8 cellular contexts compared by ENCODE assay signal in the genomic region with DNA sequence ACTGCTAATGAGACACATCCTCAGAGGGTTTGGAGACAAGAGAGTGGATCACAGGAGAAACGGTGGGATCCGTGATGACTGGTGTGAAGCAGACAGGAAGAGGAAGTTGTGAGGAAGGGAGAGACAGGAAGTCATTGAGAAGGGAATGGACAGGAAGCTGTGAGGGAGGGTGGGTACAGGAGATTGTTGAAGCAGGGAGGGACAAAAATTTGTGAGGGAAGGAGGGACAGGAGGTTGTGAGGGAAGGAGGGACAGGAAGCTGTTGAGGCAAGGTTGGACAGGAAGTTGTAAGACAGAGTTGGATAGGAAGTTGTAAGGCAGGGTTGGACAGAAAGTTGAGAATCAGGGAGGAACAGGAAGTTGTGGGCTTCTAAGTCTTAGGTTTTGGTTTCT.
A peak's percentile ranks its signal among the peaks of the same experiment; 100 is the strongest.
DNase-seq lines count a peak whose midpoint lies in the region; ATAC-seq lines count a peak whose summit lies in the region.

No MANE protein-coding gene starts in this region.

- H3K27ac ChIP-seq in mucosa of rectum (ENCODE audit: low read depth in 2 of 2, low read length in 2 of 2): peak overlapping the region; percentile 17 to 21

- H3K27me3 ChIP-seq in mucosa of rectum (ENCODE audit: control insufficient read depth in 2 of 2, insufficient read depth in 2 of 2, low read length in 2 of 2): no peaks in the 10 kb centered on the region

- DNase-seq in EL (peak; percentile 8), iPS-NIHi11 (ENCODE audit: low spot score) (no peak)
- DNase-seq in activated CD8-positive, alpha-beta T cell treated with anti-CD3 and anti-CD28 coated beads, Interleukin-2, amount 10 ng/mL, durations not matched to agents 7 days and 5 days: peak; percentile 53

- H3K36me3 ChIP-seq in mucosa of rectum (ENCODE audit: control insufficient read depth in 2 of 2, insufficient read depth in 2 of 2, low read length in 2 of 2): no peaks in the 10 kb centered on the region

- H3K9ac ChIP-seq in mucosa of rectum (ENCODE audit: low read depth in 1 of 2, low read length in 2 of 2): no peak overlapping the region

- peaks cover 4 to 6% of the 10 kb centered on the region in 2 donors for H3K4me1 ChIP-seq in mucosa of rectum (ENCODE audit: control insufficient read depth in 2 of 2, insufficient read depth in 2 of 2, low read length in 2 of 2)

- CTCF ChIA-PET in activated CD8-positive, alpha-beta T cell treated with anti-CD3 and anti-CD28 coated beads, Interleukin-2, amount 10 ng/mL, durations not matched to agents 7 days and 5 days (lab: Charles Lee): no interaction called here

- ATAC-seq in HG03432 (IDR thresholded peaks at IDR 0.05; ENCODE audit: unreplicated experiment): peak; percentile 35
- peak; percentile 43 for ATAC-seq in activated CD8-positive, alpha-beta T cell treated with anti-CD3 and anti-CD28 coated beads, Interleukin-2, amount 10 ng/mL, durations not matched to agents 7 days and 5 days
- ATAC-seq in esophagus mucosa: no peak
- no peak for ATAC-seq in HG03571 (IDR thresholded peaks at IDR 0.05; ENCODE audit: unreplicated experiment)
- no peak for ATAC-seq in HG03025 (IDR thresholded peaks at IDR 0.05; ENCODE audit: low FRiP score, unreplicated experiment)

- peak overlapping the region; percentile 88 for H3K27ac Mint-ChIP-seq in activated CD8-positive, alpha-beta T cell treated with anti-CD3 and anti-CD28 coated beads, Interleukin-2, amount 10 ng/mL, durations not matched to agents 7 days and 5 days

- peaks cover 19% of the 10 kb centered on the region for H3K36me3 Mint-ChIP-seq in activated CD8-positive, alpha-beta T cell treated with anti-CD3 and anti-CD28 coated beads, Interleukin-2, amount 10 ng/mL, durations not matched to agents 7 days and 5 days (ENCODE audit: low read depth)

- peak overlapping the region; percentile 17 for H3K4me3 Mint-ChIP-seq in activated CD8-positive, alpha-beta T cell treated with anti-CD3 and anti-CD28 coated beads, Interleukin-2, amount 10 ng/mL, durations not matched to agents 7 days and 5 days

- H3K9me3 Mint-ChIP-seq in activated CD8-positive, alpha-beta T cell treated with anti-CD3 and anti-CD28 coated beads, Interleukin-2, amount 10 ng/mL, durations not matched to agents 7 days and 5 days (ENCODE audit: insufficient read depth): peaks cover 6% of the 10 kb centered on the region

- H3K9me3 ChIP-seq in mucosa of rectum (ENCODE audit: control insufficient read depth in 2 of 2, low read length in 2 of 2): no peaks in the 10 kb centered on the region

- POLR2A ChIA-PET in activated CD8-positive, alpha-beta T cell treated with anti-CD3 and anti-CD28 coated beads, Interleukin-2, amount 10 ng/mL, durations not matched to agents 7 days and 5 days (lab: Charles Lee): no interaction called here

- peaks cover 5% of the 10 kb centered on the region for H3K27me3 Mint-ChIP-seq in activated CD8-positive, alpha-beta T cell treated with anti-CD3 and anti-CD28 coated beads, Interleukin-2, amount 10 ng/mL, durations not matched to agents 7 days and 5 days (ENCODE audit: low read depth)

- H3K4me1 Mint-ChIP-seq in activated CD8-positive, alpha-beta T cell treated with anti-CD3 and anti-CD28 coated beads, Interleukin-2, amount 10 ng/mL, durations not matched to agents 7 days and 5 days (ENCODE audit: low read depth): peaks cover 56% of the 10 kb centered on the region

- no peak overlapping the region for H3K4me3 ChIP-seq in mucosa of rectum (ENCODE audit: low read length in 2 of 2)

Comparison
In these comparisons a context has a peak if more than half of its experiments do, and no peak if none do; other contexts are left out.
1. ATAC-seq: peak in HG03432 (single experiment) and activated CD8-positive, alpha-beta T cell treated with anti-CD3 and anti-CD28 coated beads, Interleukin-2, amount 10 ng/mL, durations not matched to agents 7 days and 5 days (single experiment); none in esophagus mucosa (single experiment), HG03571 (single experiment) and HG03025 (single experiment).